8 cellular contexts compared by ENCODE assay signal in genomic region chr22:46043816-46044717, GRCh38.
DNase-seq lines count a peak whose midpoint lies in the region; ATAC-seq and TF ChIP-seq lines count a peak whose summit lies in the region.

No MANE protein-coding gene starts in this region.

- intact Hi-C loops in left cardiac atrium (cut with DNase I) = no loop called here
- intact Hi-C loops in prostate gland (cut with DNase I) = no loop called here

- peak; percentile 55 for TF ChIP-seq POLR2A in prostate gland (IDR thresholded peaks at IDR 0.05)

- H3K9me3 Mint-ChIP-seq in activated naive CD8-positive, alpha-beta T cell treated with anti-CD3 and anti-CD28 coated beads for 36 hours = no peaks in the 10 kb centered on the region

- peak overlapping the region; percentile 80 for H3K4me3 Mint-ChIP-seq in activated naive CD8-positive, alpha-beta T cell treated with anti-CD3 and anti-CD28 coated beads for 36 hours

- H3K27ac ChIP-seq in ACC112 (ENCODE audit: low read depth, low read length) (peak overlapping the region; percentile 45), HUES64 (ENCODE audit: low read depth, low read length) (no peak overlapping the region), prostate gland (peak overlapping the region; percentile 99 to 100)

- TF ChIP-seq CTCF in prostate gland (IDR thresholded peaks at IDR 0.05) = peak in 1 of 4 experiments; percentile 13

- H3K27me3 Mint-ChIP-seq in activated naive CD8-positive, alpha-beta T cell treated with anti-CD3 and anti-CD28 coated beads for 36 hours = no peaks in the 10 kb centered on the region

- ATAC-seq in left cardiac atrium (peak; percentile 11 to 16), GM18870 (IDR thresholded peaks at IDR 0.05; ENCODE audit: unreplicated experiment) (no peak)

- peaks cover 8% of the 10 kb centered on the region for H3K4me1 Mint-ChIP-seq in activated naive CD8-positive, alpha-beta T cell treated with anti-CD3 and anti-CD28 coated beads for 36 hours

- H2AFZ ChIP-seq in ACC112 (ENCODE audit: low read length, unreplicated experiment) = peak overlapping the region; percentile 85

- WGBS in HUES64 = 53% methylated on average over 38 of the region's 38 CpGs
- WGBS in prostate gland = 7% methylated on average over 38 of the region's 38 CpGs

- peak overlapping the region; percentile 87 for H3K4me3 ChIP-seq in ACC112 (ENCODE audit: low read depth, low read length)
- peak overlapping the region; percentile 53 for H3K4me3 ChIP-seq in HUES64 (ENCODE audit: low read length)
- H3K4me3 ChIP-seq in prostate gland = peak overlapping the region; percentile 64 to 95

- no peaks in the 10 kb centered on the region for H3K36me3 Mint-ChIP-seq in activated naive CD8-positive, alpha-beta T cell treated with anti-CD3 and anti-CD28 coated beads for 36 hours

- H3K9me3 ChIP-seq in HUES64 (ENCODE audit: insufficient read depth, low read depth, low read length) (no peaks in the 10 kb centered on the region), prostate gland (no peaks in the 10 kb centered on the region)

- peak overlapping the region; percentile 61 for H3K9ac ChIP-seq in HUES64 (ENCODE audit: low read depth, low read length)

- H3K36me3 ChIP-seq in ACC112 (ENCODE audit: insufficient read depth, low read length) (no peaks in the 10 kb centered on the region), HUES64 (ENCODE audit: insufficient read depth, low read length) (no peaks in the 10 kb centered on the region), prostate gland (no peaks in the 10 kb centered on the region)

- H3K27ac Mint-ChIP-seq in activated naive CD8-positive, alpha-beta T cell treated with anti-CD3 and anti-CD28 coated beads for 36 hours = peak overlapping the region; percentile 75

- H3K27me3 ChIP-seq in ACC112 (ENCODE audit: insufficient read depth, low read length) (no peaks in the 10 kb centered on the region), HUES64 (ENCODE audit: insufficient read depth, low read length) (peaks cover 58% of the 10 kb centered on the region), prostate gland (replicated peaks; ENCODE audit: insufficient read depth) (no peaks in the 10 kb centered on the region)

- peaks cover 37% of the 10 kb centered on the region for H3K79me2 ChIP-seq in ACC112 (ENCODE audit: control insufficient read depth, insufficient read depth, low read length, unreplicated experiment)

- DNase-seq in activated naive CD8-positive, alpha-beta T cell treated with anti-CD3 and anti-CD28 coated beads for 36 hours = no peak
- DNase-seq in left cardiac atrium = peak; percentile 26
- DNase-seq in prostate gland (ENCODE audit: low spot score) = peak; percentile 82
- DNase-seq in NCI-H2227 (lab: John Stamatoyannopoulos, UW; ENCODE audit: unreplicated experiment) = no peak
- no peak for DNase-seq in GM19238 (ENCODE audit: insufficient read length, low spot score)

- H3K4me1 ChIP-seq in ACC112 (ENCODE audit: control insufficient read depth, insufficient read depth, low read length, unreplicated experiment) (peaks cover 11% of the 10 kb centered on the region), HUES64 (ENCODE audit: insufficient read depth, low read length) (peaks cover 19% of the 10 kb centered on the region), prostate gland (replicated peaks) (peaks cover 14% of the 10 kb centered on the region)

Comparison
In these comparisons a context has a peak if more than half of its experiments do, and no peak if none do; other contexts are left out.
1. DNase-seq: peak in left cardiac atrium (single experiment) and prostate gland (single experiment); none in activated naive CD8-positive, alpha-beta T cell treated with anti-CD3 and anti-CD28 coated beads for 36 hours (single experiment), NCI-H2227 (single experiment) and GM19238 (single experiment).
2. Peak in every context shown above with its lines, with median percentiles within 50 percentile points of each other: H3K4me3 ChIP-seq.